In genomic region chr4:94451051-94451404, GRCh38 we compare ENCODE assay signal across 8 cellular contexts. TPM values are rescaled to one million over a fixed set of nuclear protein-coding genes. Genes with fewer than 3 reads are reported as not detected.
DNase-seq lines count a peak whose midpoint lies in the region; TF ChIP-seq lines count a peak whose summit lies in the region.

No MANE protein-coding gene starts in this region.

- H3K9me3 Mint-ChIP-seq in Calu3 (ENCODE audit: low read depth, unreplicated experiment) (no peaks in the 10 kb centered on the region), endodermal cell (no peaks in the 10 kb centered on the region), osteocyte (ENCODE audit: unreplicated experiment) (no peaks in the 10 kb centered on the region)

- CTCF ChIA-PET in Calu3 (lab: Charles Lee) = interaction anchor here (1.1 kb wide), 1 partner anchor 44 kb away, joined by 4 read pairs; no protein-coding TSS in a partner anchor

- H3K27me3 ChIP-seq in NT2/D1 (ENCODE audit: insufficient read depth, insufficient read length) = peaks cover 19% of the 10 kb centered on the region
- H3K27me3 ChIP-seq in endodermal cell (ENCODE audit: control insufficient read depth, insufficient read depth, low read length, poor library complexity, severe bottlenecking) = no peaks in the 10 kb centered on the region

- H3K36me3 Mint-ChIP-seq in Calu3 (ENCODE audit: insufficient read depth, unreplicated experiment) (peaks cover 47% of the 10 kb centered on the region), endodermal cell (ENCODE audit: low read depth) (peaks cover 9% of the 10 kb centered on the region), osteocyte (ENCODE audit: unreplicated experiment) (peaks cover 12% of the 10 kb centered on the region)

- H3K27ac ChIP-seq in endodermal cell (ENCODE audit: low read depth, low read length) = no peak overlapping the region

- H3K4me1 ChIP-seq in NT2/D1 (ENCODE audit: insufficient read depth, insufficient read length) (no peaks in the 10 kb centered on the region), endodermal cell (ENCODE audit: control insufficient read depth, insufficient read depth, low read length) (peaks cover 3% of the 10 kb centered on the region)

- WGBS in endodermal cell (ENCODE audit: insufficient coverage in 1 of 2, insufficient read length in 1 of 2), 2 experiments = 70 to 73% methylated on average over 9 to 10 of the region's 10 CpGs

- TF ChIP-seq CTCF in Calu3 (IDR thresholded peaks at IDR 0.05; ENCODE audit: unreplicated experiment) (no peak), endodermal cell (conservative IDR thresholded peaks at IDR 0.05) (no peak), osteocyte (IDR thresholded peaks at IDR 0.05) (no peak)

- H3K9ac ChIP-seq in NT2/D1 (ENCODE audit: insufficient read length, low read depth) (no peak overlapping the region), endodermal cell (ENCODE audit: extremely low read depth, low read length, poor library complexity, severe bottlenecking) (peak overlapping the region; percentile 38)

- H3K27me3 Mint-ChIP-seq in Calu3 (ENCODE audit: unreplicated experiment) (no peaks in the 10 kb centered on the region), endodermal cell (ENCODE audit: insufficient read depth) (no peaks in the 10 kb centered on the region), osteocyte (ENCODE audit: unreplicated experiment) (no peaks in the 10 kb centered on the region)

- H3K9me3 ChIP-seq in NT2/D1 (ENCODE audit: insufficient read depth, low read length) = no peaks in the 10 kb centered on the region
- no peaks in the 10 kb centered on the region for H3K9me3 ChIP-seq in endodermal cell (ENCODE audit: control insufficient read depth, low read length)

- DNase-seq in Calu3 (no peak), NT2/D1 (ENCODE audit: low read depth, low spot score) (no peak), endodermal cell (no peak), osteocyte (ENCODE audit: extremely low spot score, unreplicated experiment) (no peak), NCI-H2196 treated with DMSO at 0.1 percent for 48 hours (lab: John Stamatoyannopoulos, UW; ENCODE audit: unreplicated experiment) (no peak), HCEC 1CT (no peak), posterior cingulate gyrus (no peak), LoVo (ENCODE audit: low spot score) (no peak)

- H3K36me3 ChIP-seq in NT2/D1 (ENCODE audit: insufficient read depth, insufficient read length, low read length) = peaks cover 11% of the 10 kb centered on the region
- H3K36me3 ChIP-seq in endodermal cell (ENCODE audit: control insufficient read depth, insufficient read depth, low read length) = peaks cover 12% of the 10 kb centered on the region

- H3K4me3 ChIP-seq in NT2/D1 (ENCODE audit: insufficient read length, low read depth) = peak overlapping the region; percentile 71
- H3K4me3 ChIP-seq in endodermal cell (ENCODE audit: low read length) = peak overlapping the region; percentile 85

- BruUV-seq in Calu3 (replicated peaks; lab: Mats Ljungman, UMichigan) = no TSS peak

- H3K4me3 Mint-ChIP-seq in Calu3 (ENCODE audit: low read depth, unreplicated experiment) = peak overlapping the region; percentile 82
- H3K4me3 Mint-ChIP-seq in endodermal cell = peak overlapping the region; percentile 89
- peak overlapping the region; percentile 95 for H3K4me3 Mint-ChIP-seq in osteocyte (ENCODE audit: unreplicated experiment)

- peak overlapping the region; percentile 47 for H3K27ac Mint-ChIP-seq in Calu3 (ENCODE audit: unreplicated experiment)
- H3K27ac Mint-ChIP-seq in endodermal cell = peak overlapping the region; percentile 78
- peak overlapping the region; percentile 99 for H3K27ac Mint-ChIP-seq in osteocyte (ENCODE audit: unreplicated experiment)

- H3K4me1 Mint-ChIP-seq in Calu3 (ENCODE audit: low read depth, unreplicated experiment) (peaks cover 23% of the 10 kb centered on the region), endodermal cell (peaks cover 46% of the 10 kb centered on the region), osteocyte (ENCODE audit: unreplicated experiment) (peaks cover 50% of the 10 kb centered on the region)

- intact Hi-C loops in Calu3 (cut with micrococcal nuclease; ENCODE audit: unreplicated experiment) = loop anchor here (5.0 kb wide), 1 partner anchor 96 kb away; no protein-coding TSS in a partner anchor
- intact Hi-C loops in posterior cingulate gyrus (cut with DNase I) = loop anchor here (2.0 to 5.0 kb wide), 2 partner anchors 44 to 126 kb away; no protein-coding TSS in a partner anchor

RNA-seq across cellular contexts. Expression of gene PDLIM5, which starts 0.7 kb away (rescaled TPM):
- total RNA-seq in Calu3 (2022) (122 and 129 TPM in 2 replicates), endodermal cell (100 to 1,000 TPM in 1 of 2 donors, 10 to 100 TPM in 1; 91.0 to 149 TPM), osteocyte (301 and 324 TPM in 2 replicates)
- 59.0 TPM for polyA plus RNA-seq in endodermal cell (2013, experiment 1 of 2)
- polyA plus RNA-seq in endodermal cell (2013, experiment 2 of 2) = 48.0 TPM

Comparison
In these comparisons a context has a peak if more than half of its experiments do, and no peak if none do; other contexts are left out.
1. H3K27ac Mint-ChIP-seq: peak in every context shown above with its lines; median percentile 99 in osteocyte; 78 in endodermal cell; 47 in Calu3.